In the genomic region with DNA sequence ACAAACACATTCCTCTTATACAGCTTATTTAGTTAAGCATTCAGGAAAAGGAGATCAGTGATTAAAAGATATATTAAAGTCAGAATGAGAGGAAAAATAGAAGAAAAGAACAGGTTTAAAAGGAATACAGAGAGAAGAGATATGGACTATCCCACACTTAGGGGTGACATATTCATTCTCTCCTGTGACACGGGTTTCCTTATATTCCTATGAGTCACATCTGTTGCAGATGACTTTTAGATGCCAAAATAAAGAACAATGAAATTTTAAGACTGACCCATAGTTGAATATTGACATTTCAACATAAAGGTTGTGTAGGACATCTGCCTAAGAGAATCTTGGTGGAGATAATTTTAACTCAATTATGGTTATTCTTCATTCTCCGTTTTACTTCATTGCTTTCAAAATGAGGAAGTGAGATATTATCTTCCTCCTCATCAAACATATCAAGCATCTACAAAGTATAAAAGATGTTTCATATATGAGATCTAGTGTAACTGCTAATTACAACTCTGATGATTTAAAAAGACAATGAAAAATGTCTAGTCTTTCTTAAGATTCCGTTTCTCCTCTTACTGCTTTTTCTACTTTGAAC, we compare ENCODE assay signal across 12 cellular contexts.
DNase-seq lines count a peak whose midpoint lies in the region; ATAC-seq, FAIRE-seq and TF ChIP-seq lines count a peak whose summit lies in the region.
"Had no signal": no experiment of that assay in that cellular context is flagged by ENCODE, and none has a peak within 500 bp of the region (broad histone marks: within the 10 kb centered on the region; RNA-seq: fewer than 3 reads in every experiment).

No MANE protein-coding gene starts in this region.

- H3K4me3 Mint-ChIP-seq in activated CD4-positive, alpha-beta T cell treated with anti-CD3 and anti-CD28 coated beads for 36 hours = no peak overlapping the region
- H3K4me3 Mint-ChIP-seq: activated CD4-positive, alpha-beta T cell treated with anti-CD3 and anti-CD28 coated beads, Interleukin-2, amount 10 ng/mL, durations not matched to agents 24 days and 14 days had no signal

- no peak overlapping the region for H3K27ac Mint-ChIP-seq in activated CD4-positive, alpha-beta T cell treated with anti-CD3 and anti-CD28 coated beads for 36 hours
- H3K27ac Mint-ChIP-seq: activated CD4-positive, alpha-beta T cell treated with anti-CD3 and anti-CD28 coated beads, Interleukin-2, amount 10 ng/mL, durations not matched to agents 24 days and 14 days had no signal

- POLR2A ChIA-PET in activated CD4-positive, alpha-beta T cell treated with anti-CD3 and anti-CD28 coated beads for 36 hours (lab: Charles Lee) = no interaction called here

- peak; percentile 60 for ATAC-seq in activated CD4-positive, alpha-beta T cell treated with anti-CD3 and anti-CD28 coated beads for 36 hours
- peak; percentile 44 for ATAC-seq in GM21825 (IDR thresholded peaks at IDR 0.05; ENCODE audit: unreplicated experiment)

- DNase-seq in activated CD4-positive, alpha-beta T cell treated with anti-CD3 and anti-CD28 coated beads for 36 hours = no peak
- DNase-seq in activated CD4-positive, alpha-beta T cell treated with anti-CD3 and anti-CD28 coated beads, Interleukin-2, amount 50 U/mL, for 1 hour = no peak
- peak; percentile 41 for DNase-seq in NAMALWA (ENCODE audit: low spot score)
- DNase-seq in lung microvascular endothelial cell (ENCODE audit: low read depth in 2 of 2) = peak; percentile 13 to 47
- no peak for DNase-seq in foreskin melanocyte
- no peak for DNase-seq in HCEC 1CT
- no peak for DNase-seq in D721Med (ENCODE audit: insufficient read length, low spot score)
- DNase-seq: activated CD4-positive, alpha-beta T cell treated with anti-CD3 and anti-CD28 coated beads, Interleukin-2, amount 10 ng/mL, durations not matched to agents 24 days and 14 days; activated naive CD4-positive, alpha-beta T cell; NCI-H510A treated with DMSO at 0.1 percent for 48 hours had no signal

- peaks cover 2% of the 10 kb centered on the region for H3K9me3 Mint-ChIP-seq in activated CD4-positive, alpha-beta T cell treated with anti-CD3 and anti-CD28 coated beads for 36 hours (ENCODE audit: low read depth)
- H3K9me3 Mint-ChIP-seq: activated CD4-positive, alpha-beta T cell treated with anti-CD3 and anti-CD28 coated beads, Interleukin-2, amount 10 ng/mL, durations not matched to agents 24 days and 14 days had no signal

- FAIRE-seq in D721Med (lab: Jason Lieb, UNC) = no peak
- FAIRE-seq: H1 had no signal

- no peaks in the 10 kb centered on the region for H3K36me3 Mint-ChIP-seq in activated CD4-positive, alpha-beta T cell treated with anti-CD3 and anti-CD28 coated beads for 36 hours (ENCODE audit: low read depth)

- peaks cover 3% of the 10 kb centered on the region for H3K27me3 Mint-ChIP-seq in activated CD4-positive, alpha-beta T cell treated with anti-CD3 and anti-CD28 coated beads for 36 hours
- H3K27me3 Mint-ChIP-seq: activated CD4-positive, alpha-beta T cell treated with anti-CD3 and anti-CD28 coated beads, Interleukin-2, amount 10 ng/mL, durations not matched to agents 24 days and 14 days had no signal

- intact Hi-C loops in activated CD4-positive, alpha-beta T cell treated with anti-CD3 and anti-CD28 coated beads for 36 hours (cut with DNase I, micrococcal nuclease) = no loop called here

- H3K4me1 Mint-ChIP-seq in activated CD4-positive, alpha-beta T cell treated with anti-CD3 and anti-CD28 coated beads for 36 hours = no peaks in the 10 kb centered on the region
- H3K4me1 Mint-ChIP-seq: activated CD4-positive, alpha-beta T cell treated with anti-CD3 and anti-CD28 coated beads, Interleukin-2, amount 10 ng/mL, durations not matched to agents 24 days and 14 days had no signal

- TF ChIP-seq CTCF in D721Med (IDR thresholded peaks at IDR 0.05; ENCODE audit: insufficient read depth, missing control alignments) = no peak

- CTCF ChIA-PET in activated CD4-positive, alpha-beta T cell treated with anti-CD3 and anti-CD28 coated beads for 36 hours (lab: Charles Lee) = no interaction called here

Comparison
In these comparisons a context has a peak if more than half of its experiments do, and no peak if none do; other contexts are left out.
1. DNase-seq: peak in NAMALWA (single experiment) and lung microvascular endothelial cell (2 of 2); none in activated CD4-positive, alpha-beta T cell treated with anti-CD3 and anti-CD28 coated beads for 36 hours (single experiment), activated CD4-positive, alpha-beta T cell treated with anti-CD3 and anti-CD28 coated beads, Interleukin-2, amount 50 U/mL, for 1 hour (single experiment), foreskin melanocyte (single experiment), HCEC 1CT (single experiment) and D721Med (single experiment).